In genomic region chr2:134029478-134029877, GRCh38 we compare ENCODE assay signal across 30 cellular contexts.
"Had no signal": no experiment of that assay in that cellular context is flagged by ENCODE, and none has a peak within 500 bp of the region (broad histone marks: within the 10 kb centered on the region; RNA-seq: fewer than 3 reads in every experiment).

No MANE protein-coding gene starts in this region.

- ATAC-seq: activated CD4-positive, CD25-positive, alpha-beta regulatory T cell treated with anti-CD3 and anti-CD28 coated beads, Interleukin-2, amount 50 U/mL, for 24 hours; effector memory CD8-positive, alpha-beta T cell; gastroesophageal sphincter; left lobe of liver; mucosa of descending colon; natural killer cell treated with Interleukin-12 subunit alpha and Interleukin-12 subunit beta and Interleukin-15 and Interleukin-18, amount 100 ng/mL, for 72 hours had no signal

- H3K36me3 Mint-ChIP-seq: natural killer cell treated with Interleukin-12 subunit alpha and Interleukin-12 subunit beta and Interleukin-15 and Interleukin-18, amount 100 ng/mL, for 72 hours had no signal

- H3K9me3 Mint-ChIP-seq: activated CD4-positive, alpha-beta memory T cell treated with anti-CD3 and anti-CD28 coated beads, Interleukin-2, amount 10 ng/mL, durations not matched to agents 7 days and 5 days; activated T-cell treated with anti-CD3 and anti-CD28 coated beads, Interleukin-2, amount 50 U/mL, for 24 hours; effector memory CD8-positive, alpha-beta T cell; natural killer cell treated with Interleukin-12 subunit alpha and Interleukin-12 subunit beta and Interleukin-15 and Interleukin-18, amount 100 ng/mL, for 72 hours; T-helper 1 cell treated with Interleukin-12 subunit alpha and Interleukin-12 subunit beta and Interleukin-4 antibody, amounts not matched to agents 30 μg/mL and 1 μg/mL, for 36 hours had no signal

- H3K4me3 ChIP-seq: gastroesophageal sphincter, lung, mucosa of descending colon, ovary, prostate gland, thoracic aorta, upper lobe of left lung, vagina had no signal

- H3K4me3 Mint-ChIP-seq: activated CD4-positive, alpha-beta memory T cell treated with anti-CD3 and anti-CD28 coated beads, Interleukin-2, amount 10 ng/mL, durations not matched to agents 7 days and 5 days; activated T-cell treated with anti-CD3 and anti-CD28 coated beads, Interleukin-2, amount 50 U/mL, for 24 hours; effector memory CD8-positive, alpha-beta T cell; natural killer cell treated with Interleukin-12 subunit alpha and Interleukin-12 subunit beta and Interleukin-15 and Interleukin-18, amount 100 ng/mL, for 72 hours; T-helper 1 cell treated with Interleukin-12 subunit alpha and Interleukin-12 subunit beta and Interleukin-4 antibody, amounts not matched to agents 30 μg/mL and 1 μg/mL, for 36 hours had no signal

- H3K9me3 ChIP-seq: gastroesophageal sphincter, mucosa of descending colon, ovary, prostate gland, thoracic aorta, upper lobe of left lung, vagina had no signal

- H3K27ac Mint-ChIP-seq: activated CD4-positive, alpha-beta memory T cell treated with anti-CD3 and anti-CD28 coated beads, Interleukin-2, amount 10 ng/mL, durations not matched to agents 7 days and 5 days; activated T-cell treated with anti-CD3 and anti-CD28 coated beads, Interleukin-2, amount 50 U/mL, for 24 hours; effector memory CD8-positive, alpha-beta T cell; natural killer cell treated with Interleukin-12 subunit alpha and Interleukin-12 subunit beta and Interleukin-15 and Interleukin-18, amount 100 ng/mL, for 72 hours; T-helper 1 cell treated with Interleukin-12 subunit alpha and Interleukin-12 subunit beta and Interleukin-4 antibody, amounts not matched to agents 30 μg/mL and 1 μg/mL, for 36 hours had no signal

- DNase-seq: activated CD4-positive, alpha-beta memory T cell treated with anti-CD3 and anti-CD28 coated beads, Interleukin-2, amount 10 ng/mL, durations not matched to agents 7 days and 5 days; activated CD4-positive, alpha-beta T cell treated with anti-CD3 and anti-CD28 coated beads for 48 hours; activated CD8-positive, alpha-beta memory T cell treated with anti-CD3 and anti-CD28 coated beads, Interleukin-2, amount 50 U/mL, for 48 hours; activated gamma-delta T cell treated with Interleukin-2 at 50 U/mL for 16 hours; activated naive CD4-positive, alpha-beta T cell treated with anti-CD3 and anti-CD28 coated beads, Interleukin-2, amount 50 U/mL, for 16 hours; activated T-cell treated with anti-CD3 and anti-CD28 coated beads, Interleukin-2, amount 50 U/mL, for 24 hours; amniotic stem cell; cortex of kidney; effector memory CD8-positive, alpha-beta T cell; erythroblast; hippocampal formation; kidney glomerular epithelial cell; mesendoderm; mucosa of descending colon; ovary; stimulated activated CD4-positive, alpha-beta T cell treated with anti-CD3 and anti-CD28 coated beads, Interleukin-2, amount 100 ng/mL, for 48 hours; stimulated activated naive CD4-positive, alpha-beta T cell treated with Interleukin-2 at 50 U/mL for 16 hours; SW 1271; T1000; upper lobe of left lung; WERI-Rb-1 had no signal

- H3K4me1 Mint-ChIP-seq: activated CD4-positive, alpha-beta memory T cell treated with anti-CD3 and anti-CD28 coated beads, Interleukin-2, amount 10 ng/mL, durations not matched to agents 7 days and 5 days had no signal

- H3K36me3 ChIP-seq: gastroesophageal sphincter, ovary, prostate gland, thoracic aorta, upper lobe of left lung, vagina, WERI-Rb-1 had no signal

- H3K27ac ChIP-seq: gastroesophageal sphincter, ovary, prostate gland, thoracic aorta, upper lobe of left lung, vagina, WERI-Rb-1 had no signal

- H3K4me1 ChIP-seq: prostate gland, vagina had no signal

- H3K27me3 ChIP-seq: ovary, vagina had no signal
